22 cellular contexts compared by ENCODE assay signal in the genomic region with DNA sequence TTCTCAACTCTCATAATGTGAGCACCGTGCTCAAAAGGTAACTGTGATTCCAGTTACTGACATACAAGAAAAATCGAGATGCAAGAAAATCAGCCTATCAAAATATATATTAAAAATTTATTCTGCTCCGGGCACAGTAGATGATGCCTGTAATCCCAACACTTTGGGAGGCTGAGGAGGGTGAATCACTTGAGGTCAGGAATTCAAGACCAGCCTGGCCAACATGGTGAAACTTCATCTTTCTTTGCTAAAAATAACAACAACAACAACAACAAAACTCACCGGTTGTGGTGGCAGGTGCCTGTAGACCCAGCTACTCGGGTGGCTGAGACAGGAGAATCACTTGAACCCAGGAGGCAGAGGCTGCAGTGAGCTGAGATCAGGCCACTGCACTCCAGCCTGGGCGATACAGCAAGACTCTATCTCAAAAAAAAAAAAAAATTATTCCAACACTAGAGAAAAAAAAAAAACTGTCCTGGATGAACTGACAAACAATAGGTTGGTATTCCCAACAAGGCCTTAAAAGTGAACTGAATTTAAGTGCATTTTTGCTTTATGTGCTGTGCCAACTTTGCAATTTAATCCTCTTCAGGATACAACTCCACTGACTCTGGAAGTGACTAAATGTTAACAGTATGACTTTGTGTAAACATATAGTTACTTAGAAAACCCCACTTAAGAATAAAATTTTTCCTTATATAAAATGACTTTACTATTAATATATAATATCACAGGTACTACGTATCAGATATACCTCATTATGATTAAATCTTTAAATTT. TPM values are rescaled to one million over a fixed set of nuclear protein-coding genes. Genes with fewer than 3 reads are reported as not detected.
DNase-seq lines count a peak whose midpoint lies in the region; ATAC-seq and TF ChIP-seq lines count a peak whose summit lies in the region.
"Had no signal": no experiment of that assay in that cellular context is flagged by ENCODE, and none has a peak within 500 bp of the region (broad histone marks: within the 10 kb centered on the region; RNA-seq: fewer than 3 reads in every experiment).

No MANE protein-coding gene starts in this region.

- no peaks in the 10 kb centered on the region for H3K27me3 ChIP-seq in IMR-90 (ENCODE audit: control insufficient read depth, insufficient read depth, low read length)
- H3K27me3 ChIP-seq: right atrium auricular region, transverse colon had no signal

- no peaks in the 10 kb centered on the region for H3K36me3 Mint-ChIP-seq in chondrocyte (ENCODE audit: low read depth)

- H4K8ac ChIP-seq in IMR-90 (ENCODE audit: low read depth in 2 of 2, low read length in 2 of 2): peak overlapping the region in 1 of 2 experiments; percentile 48; a peak in 2 of 4 replicates

- CTCF ChIA-PET in IMR-90 (lab: Yijun Ruan, JAX): no interaction called here

- peaks cover 3% of the 10 kb centered on the region for H3K4me1 ChIP-seq in IMR-90 (ENCODE audit: control insufficient read depth, insufficient read depth, low read length)

- peak overlapping the region; percentile 56; the same call in 1 of the 2 replicates for H3K4me2 ChIP-seq in IMR-90 (ENCODE audit: low read depth, low read length)

- POLR2A ChIA-PET in IMR-90 (lab: Charles Lee; ENCODE audit: unreplicated experiment): interaction anchor here (0.6 kb wide), 1 partner anchor 178 kb away, joined by 3 read pairs; no protein-coding TSS in a partner anchor

- WGBS in IMR-90 (ENCODE audit: extremely low coverage in 2 of 2, insufficient read length in 1 of 2), 2 experiments: no CpG with 5 or more reads among the region's 7 CpGs

- ATAC-seq in IMR-90 (ENCODE audit: low read depth) (peak; percentile 79), GM19467 (IDR thresholded peaks at IDR 0.05; ENCODE audit: unreplicated experiment) (no peak)
- ATAC-seq: GM12878 had no signal

- no peak overlapping the region; the same call in 1 of the 2 replicates for H2AK5ac ChIP-seq in IMR-90 (ENCODE audit: low read depth, low read length)

- no peaks in the 10 kb centered on the region for H3K27me3 Mint-ChIP-seq in chondrocyte (ENCODE audit: low read depth)

- H4K20me1 ChIP-seq in IMR-90 (ENCODE audit: insufficient read depth, low read length): peaks cover 13% of the 10 kb centered on the region

- no peak overlapping the region for H3K56ac ChIP-seq in IMR-90 (ENCODE audit: extremely low read depth, insufficient read depth, low read length)

- H2BK15ac ChIP-seq in IMR-90 (ENCODE audit: low read depth, low read length): no peak overlapping the region

- no TSS peak for BruUV-seq in IMR-90 (replicated peaks; lab: Mats Ljungman, UMichigan)

- no peaks in the 10 kb centered on the region for H3K9me3 ChIP-seq in IMR-90 (ENCODE audit: control insufficient read depth, insufficient read depth, low read length)
- H3K9me3 ChIP-seq: left ventricle myocardium inferior, right atrium auricular region, transverse colon had no signal

- no peak overlapping the region for H3K4me3 Mint-ChIP-seq in chondrocyte (ENCODE audit: unreplicated experiment)

- H3K9ac ChIP-seq in IMR-90 (ENCODE audit: low read depth, low read length): no peak overlapping the region

- no peaks in the 10 kb centered on the region for H3K9me1 ChIP-seq in IMR-90 (ENCODE audit: insufficient read depth, low read length)

- no peak overlapping the region for H2AK9ac ChIP-seq in IMR-90 (replicated peaks; ENCODE audit: low read depth, low read length, poor library complexity)

- H2BK20ac ChIP-seq in IMR-90 (ENCODE audit: low read depth, low read length): no peak overlapping the region

- no peak overlapping the region for H4K91ac ChIP-seq in IMR-90 (ENCODE audit: insufficient read depth, low read depth, low read length)

- peak overlapping the region; percentile 66; the same call in 1 of the 2 replicates for H3K14ac ChIP-seq in IMR-90 (replicated peaks; ENCODE audit: low read depth, low read length)

- H3K79me1 ChIP-seq in IMR-90 (ENCODE audit: low read depth in 1 of 2, low read length in 2 of 2): peaks cover 11 to 47% of the 10 kb centered on the region in 2 experiments; a peak in 3 of 4 replicates

- H2AFZ ChIP-seq in IMR-90 (replicated peaks; ENCODE audit: low read length, poor library complexity): no peak overlapping the region

- dilution Hi-C loops in IMR-90 (cut with HindIII; ENCODE audit: low sequenced_read_pairs, unreplicated experiment): no loop called here

- in situ Hi-C loops in IMR-90 (cut with MboI; ENCODE audit: low sequenced_read_pairs): no loop called here

- intact Hi-C loops in IMR-90 (cut with micrococcal nuclease): loop anchor here (5.0 kb wide), 1 partner anchor 213 kb away; no protein-coding TSS in a partner anchor

- peak overlapping the region; percentile 43; the same call in 1 of the 2 replicates for H3K18ac ChIP-seq in IMR-90 (ENCODE audit: low read depth, low read length)

- H3K4ac ChIP-seq in IMR-90 (ENCODE audit: low read depth, low read length): peak overlapping the region; percentile 57; the same call in 1 of the 2 replicates

- peaks cover 53% of the 10 kb centered on the region for H3K4me1 Mint-ChIP-seq in chondrocyte (ENCODE audit: low read depth)

- H3K36me3 ChIP-seq in IMR-90 (ENCODE audit: control insufficient read depth, insufficient read depth, low read length): no peaks in the 10 kb centered on the region
- H3K36me3 ChIP-seq: left ventricle myocardium inferior, right atrium auricular region, transverse colon had no signal

- H4K5ac ChIP-seq in IMR-90 (ENCODE audit: low read depth, low read length): no peak overlapping the region

- DNase-seq in AG08396 (ENCODE audit: low spot score) (peak; percentile 9), IMR-90 (peak; percentile 90), chondrocyte (ENCODE audit: low spot score) (no peak), lung microvascular endothelial cell (ENCODE audit: low read depth in 2 of 2) (peak; percentile 26 to 85), KG1 (lab: John Stamatoyannopoulos, UW) (no peak), NCI-H2171 treated with DMSO at 0.1 percent for 48 hours (lab: John Stamatoyannopoulos, UW) (no peak), SIG-M5 (lab: John Stamatoyannopoulos, UW) (no peak)
- DNase-seq: activated CD4-positive, alpha-beta T cell treated with anti-CD3 and anti-CD28 coated beads, Interleukin-2, amount 50 U/mL, for 4 hours; anterior cingulate cortex; cerebellar nuclear complex; COR-L47; GDM1; left ventricle myocardium inferior; NCI-H1436 treated with DMSO at 0.1 percent for 48 hours; NCI-H226; nucleus accumbens; RPMI8226; stimulated activated naive CD4-positive, alpha-beta T cell; transverse colon had no signal

- peak overlapping the region; percentile 73 for H3K27ac Mint-ChIP-seq in chondrocyte (ENCODE audit: unreplicated experiment)

- no peak overlapping the region for H3K23ac ChIP-seq in IMR-90 (ENCODE audit: low read depth, low read length)

- TF ChIP-seq RAD21 in IMR-90 (IDR thresholded peaks at IDR 0.05; ENCODE audit: low read length): no peak

- TF ChIP-seq CTCF in IMR-90 (conservative IDR thresholded peaks at IDR 0.05; ENCODE audit: low read depth, low read length): no peak
- no peak for TF ChIP-seq CTCF in chondrocyte (IDR thresholded peaks at IDR 0.05)

- peak overlapping the region; percentile 28; the same call in 1 of the 2 replicates for H2BK120ac ChIP-seq in IMR-90 (ENCODE audit: low read depth, low read length)

- H2BK5ac ChIP-seq in IMR-90 (ENCODE audit: low read depth, low read length, poor library complexity, severe bottlenecking): peak overlapping the region; percentile 79

- H3K4me3 ChIP-seq in IMR-90 (ENCODE audit: insufficient read depth, low read depth, low read length): no peak overlapping the region
- H3K4me3 ChIP-seq: GM12878, right atrium auricular region, transverse colon had no signal

- peak overlapping the region; percentile 36 for H3K27ac ChIP-seq in IMR-90 (ENCODE audit: insufficient read depth, low read length)
- H3K27ac ChIP-seq: right atrium auricular region, transverse colon had no signal

- no peak for TF ChIP-seq POLR2A in IMR-90 (IDR thresholded peaks at IDR 0.05; ENCODE audit: low read depth, low read length)

- H3K9me3 Mint-ChIP-seq in chondrocyte (ENCODE audit: low read depth): no peaks in the 10 kb centered on the region

TF ChIP-seq in IMR-90, 13 proteins besides CTCF, POLR2A, EP300 and RAD21:
- no peak for TF ChIP-seq MAZ (IDR thresholded peaks at IDR 0.05; ENCODE audit: borderline replicate concordance, low read depth, low read length)
- TF ChIP-seq BHLHE40 (IDR thresholded peaks at IDR 0.05; ENCODE audit: low read depth, low read length): no peak
- no peak for TF ChIP-seq CHD1 (IDR thresholded peaks at IDR 0.05; ENCODE audit: low read depth, low read length)
- TF ChIP-seq RFX5 (IDR thresholded peaks at IDR 0.05; ENCODE audit: low read depth, low read length): no peak
- no peak for TF ChIP-seq CEBPB (IDR thresholded peaks at IDR 0.05; ENCODE audit: low read depth, low read length)
- TF ChIP-seq MAFK (IDR thresholded peaks at IDR 0.05; ENCODE audit: low read depth, low read length): no peak
- TF ChIP-seq, protein P1, sequence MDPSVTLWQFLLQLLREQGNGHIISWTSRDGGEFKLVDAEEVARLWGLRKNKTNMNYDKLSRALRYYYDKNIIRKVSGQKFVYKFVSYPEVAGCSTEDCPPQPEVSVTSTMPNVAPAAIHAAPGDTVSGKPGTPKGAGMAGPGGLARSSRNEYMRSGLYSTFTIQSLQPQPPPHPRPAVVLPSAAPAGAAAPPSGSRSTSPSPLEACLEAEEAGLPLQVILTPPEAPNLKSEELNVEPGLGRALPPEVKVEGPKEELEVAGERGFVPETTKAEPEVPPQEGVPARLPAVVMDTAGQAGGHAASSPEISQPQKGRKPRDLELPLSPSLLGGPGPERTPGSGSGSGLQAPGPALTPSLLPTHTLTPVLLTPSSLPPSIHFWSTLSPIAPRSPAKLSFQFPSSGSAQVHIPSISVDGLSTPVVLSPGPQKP (IDR thresholded peaks at IDR 0.05; ENCODE audit: borderline replicate concordance, low read depth, low read length): no peak

RNA-seq across cellular contexts. Expression of a gene that starts 51.1 kb away (rescaled TPM):
- total RNA-seq in IMR-90 (2012; rRNA removed) (96.8 and 108 TPM in 2 replicates), chondrocyte (72.9 to 81.3 TPM (median 77.0 TPM) in 3 replicates), lung microvascular endothelial cell (86.5 and 133 TPM in 2 replicates)
- 10.6 and 15.6 TPM in 2 replicates for polyA plus RNA-seq in IMR-90 (2012; rRNA removed)
- 2.0 and 2.7 TPM in 2 replicates for polyA plus RNA-seq in IMR-90 (2012; cell fraction: cytosol; rRNA removed)
- polyA plus RNA-seq in IMR-90 (2012; cell fraction: nucleus; rRNA removed; ENCODE audit: low replicate concordance): 4.5 and 57.4 TPM in 2 replicates

Comparison
In these comparisons a context has a peak if more than half of its experiments do, and no peak if none do; other contexts are left out.
1. DNase-seq: peak in AG08396 (single experiment), IMR-90 (single experiment) and lung microvascular endothelial cell (2 of 2); none in chondrocyte (single experiment), KG1 (single experiment), NCI-H2171 treated with DMSO at 0.1 percent for 48 hours (single experiment) and SIG-M5 (single experiment).